In genomic region chr21:15352009-15352408, GRCh38 we compare ENCODE assay signal across 18 cellular contexts.
DNase-seq lines count a peak whose midpoint lies in the region; ATAC-seq and TF ChIP-seq lines count a peak whose summit lies in the region.
"Had no signal": no experiment of that assay in that cellular context is flagged by ENCODE, and none has a peak within 500 bp of the region (broad histone marks: within the 10 kb centered on the region; RNA-seq: fewer than 3 reads in every experiment).

No MANE protein-coding gene starts in this region.

- no peaks in the 10 kb centered on the region for H3K9me2 ChIP-seq in Loucy (replicated peaks; ENCODE audit: low read depth, low read length)

- peaks cover 26 to 63% (median 46%) of the 10 kb centered on the region in 10 experiments for H3K4me1 ChIP-seq in BLaER1 treated with 17β-estradiol and CSF1 and Interleukin-3, amounts not matched to agents 10 nM and 100 nM
- H3K4me1 ChIP-seq in Loucy (ENCODE audit: insufficient read depth, low read length, poor library complexity, severe bottlenecking) = peaks cover 44% of the 10 kb centered on the region
- H3K4me1 ChIP-seq in neural progenitor cell = peaks cover 6% of the 10 kb centered on the region
- H3K4me1 ChIP-seq: Caco-2 had no signal

- H3K9ac ChIP-seq in BLaER1 treated with 17β-estradiol and CSF1 and Interleukin-3, amounts not matched to agents 10 nM and 100 nM = no peak overlapping the region
- no peak overlapping the region for H3K9ac ChIP-seq in Loucy (ENCODE audit: low read depth, low read length, poor library complexity, severe bottlenecking)
- no peak overlapping the region for H3K9ac ChIP-seq in neural progenitor cell
- H3K9ac ChIP-seq: GM23248 had no signal

- H3K9me3 Mint-ChIP-seq in neural progenitor cell = peaks cover 24% of the 10 kb centered on the region
- no peaks in the 10 kb centered on the region for H3K9me3 Mint-ChIP-seq in activated naive CD8-positive, alpha-beta T cell treated with anti-CD3 and anti-CD28 coated beads for 36 hours
- H3K9me3 Mint-ChIP-seq: CD4-positive, alpha-beta T cell had no signal

- H3K27ac ChIP-seq in BLaER1 treated with 17β-estradiol and CSF1 and Interleukin-3, amounts not matched to agents 10 nM and 100 nM = peak overlapping the region in 4 of 11 experiments; percentile 16 to 79 (median 24); a peak in 3 of 22 replicates
- no peak overlapping the region for H3K27ac ChIP-seq in neural progenitor cell
- H3K27ac ChIP-seq: C4-2B, GM23248, HL-60 had no signal

- H3K4me3 ChIP-seq in BLaER1 treated with 17β-estradiol and CSF1 and Interleukin-3, amounts not matched to agents 10 nM and 100 nM = peak overlapping the region in 1 of 10 experiments; percentile 9; a peak in 1 of 20 replicates
- H3K4me3 ChIP-seq in Loucy (ENCODE audit: low read length, poor library complexity, severe bottlenecking) = no peak overlapping the region
- H3K4me3 ChIP-seq in neural progenitor cell = no peak overlapping the region
- H3K4me3 ChIP-seq: GM23248, K562 had no signal

- peaks cover 6% of the 10 kb centered on the region for H3K4me1 Mint-ChIP-seq in neural progenitor cell
- H3K4me1 Mint-ChIP-seq in activated naive CD8-positive, alpha-beta T cell treated with anti-CD3 and anti-CD28 coated beads for 36 hours = peaks cover 7% of the 10 kb centered on the region

- H3K36me3 ChIP-seq in BLaER1 treated with 17β-estradiol and CSF1 and Interleukin-3, amounts not matched to agents 10 nM and 100 nM = peaks cover 0 to 34% (median 3%) of the 10 kb centered on the region in 11 experiments; a peak in 7 of 22 replicates
- H3K36me3 ChIP-seq in Loucy (ENCODE audit: insufficient read depth, low read length) (no peaks in the 10 kb centered on the region), neural progenitor cell (no peaks in the 10 kb centered on the region)

- H3K27me3 ChIP-seq in BLaER1 treated with 17β-estradiol and CSF1 and Interleukin-3, amounts not matched to agents 10 nM and 100 nM = no peaks in the 10 kb centered on the region
- H3K27me3 ChIP-seq in Loucy (ENCODE audit: insufficient read depth, low read length, poor library complexity, severe bottlenecking) = no peaks in the 10 kb centered on the region
- H3K27me3 ChIP-seq in neural progenitor cell = no peaks in the 10 kb centered on the region

- no peak for TF ChIP-seq CTCF in Loucy (conservative IDR thresholded peaks at IDR 0.05; ENCODE audit: low read length)
- no peak for TF ChIP-seq CTCF in neural progenitor cell (IDR thresholded peaks at IDR 0.05)

- no peak overlapping the region for H3K4me3 Mint-ChIP-seq in neural progenitor cell
- no peak overlapping the region for H3K4me3 Mint-ChIP-seq in activated naive CD8-positive, alpha-beta T cell treated with anti-CD3 and anti-CD28 coated beads for 36 hours
- H3K4me3 Mint-ChIP-seq: B cell; CD4-positive, alpha-beta T cell; HFFc6 had no signal

- H3K79me2 ChIP-seq in Loucy (ENCODE audit: insufficient read depth, low read length) = no peaks in the 10 kb centered on the region
- no peaks in the 10 kb centered on the region for H3K79me2 ChIP-seq in neural progenitor cell (ENCODE audit: low read depth)

- DNase-seq in neural progenitor cell (ENCODE audit: low spot score) (no peak), NCI-H2029 (lab: John Stamatoyannopoulos, UW) (no peak)
- no peak for DNase-seq in activated naive CD8-positive, alpha-beta T cell treated with anti-CD3 and anti-CD28 coated beads for 36 hours
- DNase-seq: Caco-2; CD4-positive, alpha-beta T cell; GDM1; GM23248; H7; HFFc6; IMR-90 had no signal

- H2AFZ ChIP-seq in Loucy (ENCODE audit: low read length) (peak overlapping the region; percentile 32), neural progenitor cell (replicated peaks) (peak overlapping the region; percentile 87)
- H2AFZ ChIP-seq: GM23248 had no signal

- H3K36me3 Mint-ChIP-seq in neural progenitor cell = peaks cover 4% of the 10 kb centered on the region
- no peaks in the 10 kb centered on the region for H3K36me3 Mint-ChIP-seq in activated naive CD8-positive, alpha-beta T cell treated with anti-CD3 and anti-CD28 coated beads for 36 hours

- H4K20me1 ChIP-seq in BLaER1 treated with 17β-estradiol and CSF1 and Interleukin-3, amounts not matched to agents 10 nM and 100 nM = no peaks in the 10 kb centered on the region
- no peaks in the 10 kb centered on the region for H4K20me1 ChIP-seq in Loucy (ENCODE audit: insufficient read depth, low read length, poor library complexity, severe bottlenecking)
- no peaks in the 10 kb centered on the region for H4K20me1 ChIP-seq in neural progenitor cell (ENCODE audit: low read depth)

- peak overlapping the region in 7 of 11 experiments; percentile 2 to 85 (median 75); a peak in 13 of 22 replicates for H3K4me2 ChIP-seq in BLaER1 treated with 17β-estradiol and CSF1 and Interleukin-3, amounts not matched to agents 10 nM and 100 nM
- H3K4me2 ChIP-seq in Loucy (ENCODE audit: low read depth, low read length, poor library complexity, severe bottlenecking) (no peak overlapping the region), neural progenitor cell (no peak overlapping the region)

- ATAC-seq in HG02852 (IDR thresholded peaks at IDR 0.05; ENCODE audit: unreplicated experiment) = no peak
- ATAC-seq: HCT116, K562 had no signal

- H3K27ac Mint-ChIP-seq in neural progenitor cell = no peak overlapping the region
- no peak overlapping the region for H3K27ac Mint-ChIP-seq in activated naive CD8-positive, alpha-beta T cell treated with anti-CD3 and anti-CD28 coated beads for 36 hours
- H3K27ac Mint-ChIP-seq: B cell; CD4-positive, alpha-beta T cell; HFFc6 had no signal

- H3F3A ChIP-seq in Loucy (ENCODE audit: low read depth) = 0 out of 2 replicates have a peak, but pooled peaks cover 3% of the 10 kb centered on the region
- no peaks in the 10 kb centered on the region for H3F3A ChIP-seq in neural progenitor cell (ENCODE audit: low read depth)

- H3K27me3 Mint-ChIP-seq in neural progenitor cell (ENCODE audit: insufficient read depth, low read depth) = peaks cover 2% of the 10 kb centered on the region
- H3K27me3 Mint-ChIP-seq in activated naive CD8-positive, alpha-beta T cell treated with anti-CD3 and anti-CD28 coated beads for 36 hours = no peaks in the 10 kb centered on the region
- H3K27me3 Mint-ChIP-seq: CD4-positive, alpha-beta T cell had no signal

- peaks cover 13 to 57% (median 46%) of the 10 kb centered on the region in 11 experiments; a peak in 21 of 22 replicates for H3K9me3 ChIP-seq in BLaER1 treated with 17β-estradiol and CSF1 and Interleukin-3, amounts not matched to agents 10 nM and 100 nM (replicated peaks in 1 of 11)
- H3K9me3 ChIP-seq in Loucy (ENCODE audit: insufficient read depth, low read depth, low read length) (no peaks in the 10 kb centered on the region), neural progenitor cell (ENCODE audit: low read depth) (no peaks in the 10 kb centered on the region)
- H3K9me3 ChIP-seq: Caco-2 had no signal

Comparison
In these comparisons a context has a peak if more than half of its experiments do, and no peak if none do; other contexts are left out.
1. H3K4me2 ChIP-seq: peak in BLaER1 treated with 17β-estradiol and CSF1 and Interleukin-3, amounts not matched to agents 10 nM and 100 nM (7 of 11); none in Loucy (single experiment) and neural progenitor cell (single experiment).